In genomic region chr2:90253306-90253705, GRCh38 we compare ENCODE assay signal across 5 cellular contexts.
DNase-seq lines count a peak whose midpoint lies in the region; ATAC-seq, FAIRE-seq and TF ChIP-seq lines count a peak whose summit lies in the region.
"Not testable (repeated sequence)": the region's sequence is repeated elsewhere in the genome, so short reads cannot be mapped to it uniquely, and the experiment has no call there.

No MANE protein-coding gene starts in this region.

- peaks cover 18% of the 10 kb centered on the region for H3K9me3 Mint-ChIP-seq in natural killer cell treated with Interleukin-12 subunit alpha and Interleukin-12 subunit beta and Interleukin-15 and Interleukin-18, amount 100 ng/mL, for 72 hours

- H3K27me3 ChIP-seq in upper lobe of right lung = not testable (repeated sequence)

- H3K4me3 Mint-ChIP-seq in natural killer cell treated with Interleukin-12 subunit alpha and Interleukin-12 subunit beta and Interleukin-15 and Interleukin-18, amount 100 ng/mL, for 72 hours = not testable (repeated sequence)

- H3K4me1 ChIP-seq in kidney (ENCODE audit: control insufficient read depth in 1 of 2, insufficient read depth in 1 of 2, low read depth in 1 of 2, low read length in 2 of 2); upper lobe of right lung: not testable (repeated sequence)

- not testable (repeated sequence) for H3K4me1 Mint-ChIP-seq in natural killer cell treated with Interleukin-12 subunit alpha and Interleukin-12 subunit beta and Interleukin-15 and Interleukin-18, amount 100 ng/mL, for 72 hours (ENCODE audit: low read depth in 2 of 2)

- peaks cover 25% of the 10 kb centered on the region for H3K36me3 Mint-ChIP-seq in natural killer cell treated with Interleukin-12 subunit alpha and Interleukin-12 subunit beta and Interleukin-15 and Interleukin-18, amount 100 ng/mL, for 72 hours

- H3K36me3 ChIP-seq in kidney (ENCODE audit: control insufficient read depth in 1 of 2, insufficient read depth in 2 of 2, low read length in 2 of 2); upper lobe of right lung: not testable (repeated sequence)

- intact Hi-C loops in Right ventricle myocardium inferior (cut with DNase I); kidney (cut with DNase I); posterior vena cava (cut with DNase I); upper lobe of right lung (cut with DNase I): not testable (repeated sequence)

- H3K27me3 Mint-ChIP-seq in natural killer cell treated with Interleukin-12 subunit alpha and Interleukin-12 subunit beta and Interleukin-15 and Interleukin-18, amount 100 ng/mL, for 72 hours = not testable (repeated sequence)

- H3K4me3 ChIP-seq in kidney (ENCODE audit: low read length in 2 of 2); upper lobe of right lung: not testable (repeated sequence)

- FAIRE-seq in kidney (lab: Jason Lieb, UNC) = not testable (repeated sequence)

- TF ChIP-seq CTCF in kidney (IDR thresholded peaks at IDR 0.05; ENCODE audit: borderline replicate concordance, extremely low read depth, insufficient read depth); upper lobe of right lung (IDR thresholded peaks at IDR 0.05): not testable (repeated sequence)

- H3K27ac ChIP-seq in kidney (ENCODE audit: low read depth in 2 of 2, low read length in 2 of 2); upper lobe of right lung: not testable (repeated sequence)

- DNase-seq in Right ventricle myocardium inferior (ENCODE audit: missing footprints) = peak; percentile 6
- DNase-seq in kidney = peak; percentile 51
- peak; percentile 26 for DNase-seq in natural killer cell treated with Interleukin-12 subunit alpha and Interleukin-12 subunit beta and Interleukin-15 and Interleukin-18, amount 100 ng/mL, for 72 hours (ENCODE audit: low spot score)
- peak; percentile 32 for DNase-seq in posterior vena cava (ENCODE audit: low spot score)
- peak; percentile 42 for DNase-seq in upper lobe of right lung

- not testable (repeated sequence) for H3K9ac ChIP-seq in kidney (ENCODE audit: low read length in 2 of 2)

- not testable (repeated sequence) for ATAC-seq in Right ventricle myocardium inferior; natural killer cell treated with Interleukin-12 subunit alpha and Interleukin-12 subunit beta and Interleukin-15 and Interleukin-18, amount 100 ng/mL, for 72 hours; upper lobe of right lung

- not testable (repeated sequence) for H3K9me3 ChIP-seq in kidney (ENCODE audit: control insufficient read depth in 1 of 2, low read length in 2 of 2); upper lobe of right lung

- H3K27ac Mint-ChIP-seq in natural killer cell treated with Interleukin-12 subunit alpha and Interleukin-12 subunit beta and Interleukin-15 and Interleukin-18, amount 100 ng/mL, for 72 hours = not testable (repeated sequence)
